19 cellular contexts compared by ENCODE assay signal in genomic region chr3:98645039-98645438, GRCh38. TPM values are rescaled to one million over a fixed set of nuclear protein-coding genes. Genes with fewer than 3 reads are reported as not detected.
DNase-seq lines count a peak whose midpoint lies in the region; ATAC-seq and TF ChIP-seq lines count a peak whose summit lies in the region.
"Had no signal": no experiment of that assay in that cellular context is flagged by ENCODE, and none has a peak within 500 bp of the region (broad histone marks: within the 10 kb centered on the region; RNA-seq: fewer than 3 reads in every experiment).

No MANE protein-coding gene starts in this region.

- H3K4me1 Mint-ChIP-seq in naive thymus-derived CD4-positive, alpha-beta T cell, result no peaks in the 10 kb centered on the region
- H3K4me1 Mint-ChIP-seq: naive B cell had no signal

- H3K36me3 ChIP-seq in OCI-LY3 (replicated peaks; ENCODE audit: low read depth, low read length), result no peaks in the 10 kb centered on the region
- H3K36me3 ChIP-seq in naive thymus-derived CD4-positive, alpha-beta T cell (ENCODE audit: control insufficient read depth in 2 of 3, insufficient read depth in 3 of 3, low read length in 3 of 3), result no peaks in the 10 kb centered on the region
- H3K36me3 ChIP-seq: adrenal gland, BE2C had no signal

- H3K4me2 ChIP-seq in OCI-LY3 (ENCODE audit: low read length), result peak overlapping the region; percentile 71

- H2AFZ ChIP-seq in OCI-LY3 (ENCODE audit: low read depth, low read length), result peak overlapping the region; percentile 95

- H4K20me1 ChIP-seq in OCI-LY3 (ENCODE audit: insufficient read depth, low read length), result no peaks in the 10 kb centered on the region

- POLR2A ChIA-PET in naive thymus-derived CD4-positive, alpha-beta T cell (lab: Charles Lee), result no interaction called here

- H3K4me1 ChIP-seq in OCI-LY3 (ENCODE audit: low read length), result peaks cover 34% of the 10 kb centered on the region
- no peaks in the 10 kb centered on the region for H3K4me1 ChIP-seq in naive thymus-derived CD4-positive, alpha-beta T cell (ENCODE audit: control insufficient read depth in 2 of 2, insufficient read depth in 2 of 2, low read length in 2 of 2)
- H3K4me1 ChIP-seq: adrenal gland, BE2C had no signal

- peaks cover 0 to 6% (median 0%) of the 10 kb centered on the region in 11 donors for H3K9me3 Mint-ChIP-seq in naive thymus-derived CD4-positive, alpha-beta T cell

- H3K9me3 ChIP-seq in OCI-LY3 (ENCODE audit: insufficient read depth, low read length), result no peaks in the 10 kb centered on the region
- H3K9me3 ChIP-seq in naive thymus-derived CD4-positive, alpha-beta T cell (ENCODE audit: control insufficient read depth in 2 of 3, low read length in 3 of 3), result no peaks in the 10 kb centered on the region
- H3K9me3 ChIP-seq: adrenal gland, BE2C had no signal

- no peaks in the 10 kb centered on the region for H3K79me2 ChIP-seq in OCI-LY3 (ENCODE audit: low read length)

- H3K4me3 ChIP-seq in OCI-LY3 (ENCODE audit: low read length), result peak overlapping the region; percentile 49
- H3K4me3 ChIP-seq in naive thymus-derived CD4-positive, alpha-beta T cell (ENCODE audit: low read length), result no peak overlapping the region
- H3K4me3 ChIP-seq: adrenal gland had no signal

- CTCF ChIA-PET in naive thymus-derived CD4-positive, alpha-beta T cell (lab: Charles Lee), result no interaction called here

- H3K9ac ChIP-seq in OCI-LY3 (ENCODE audit: low read length), result no peak overlapping the region

- H3K27ac ChIP-seq in OCI-LY3 (ENCODE audit: low read length), result no peak overlapping the region
- H3K27ac ChIP-seq in naive thymus-derived CD4-positive, alpha-beta T cell (ENCODE audit: low read depth, low read length), result no peak overlapping the region
- H3K27ac ChIP-seq: adrenal gland, RWPE1 had no signal

- ATAC-seq in GM18517 (IDR thresholded peaks at IDR 0.05; ENCODE audit: unreplicated experiment) (peak; percentile 73), HG02798 (IDR thresholded peaks at IDR 0.05; ENCODE audit: poor library complexity, unreplicated experiment) (peak; percentile 80), GM18858 (IDR thresholded peaks at IDR 0.05; ENCODE audit: unreplicated experiment) (no peak)
- peak; percentile 42 for ATAC-seq in naive thymus-derived CD4-positive, alpha-beta T cell
- ATAC-seq: activated T-cell treated with anti-CD3 and anti-CD28 coated beads, Interleukin-2, amount 50 U/mL, for 72 hours; left lobe of liver had no signal

- no peaks in the 10 kb centered on the region for H3K36me3 Mint-ChIP-seq in naive thymus-derived CD4-positive, alpha-beta T cell
- H3K36me3 Mint-ChIP-seq: naive B cell had no signal

- peaks cover 8 to 31% (median 21%) of the 10 kb centered on the region in 5 donors for H3K27me3 Mint-ChIP-seq in naive thymus-derived CD4-positive, alpha-beta T cell

- no peak overlapping the region for H3K27ac Mint-ChIP-seq in naive thymus-derived CD4-positive, alpha-beta T cell
- H3K27ac Mint-ChIP-seq: activated T-cell treated with anti-CD3 and anti-CD28 coated beads, Interleukin-2, amount 50 U/mL, for 72 hours; naive B cell had no signal

- no peak for TF ChIP-seq CTCF in OCI-LY3 (IDR thresholded peaks at IDR 0.05; ENCODE audit: low read depth, low read length)

- no peak for DNase-seq in naive thymus-derived CD4-positive, alpha-beta T cell
- no peak for DNase-seq in T-helper 2 cell
- no peak for DNase-seq in NCI-H510A treated with DMSO at 0.1 percent for 48 hours (lab: John Stamatoyannopoulos, UW)
- DNase-seq in GDM1 (lab: John Stamatoyannopoulos, UW), result no peak
- DNase-seq: activated CD4-positive, alpha-beta T cell treated with anti-CD3 and anti-CD28 coated beads for 4 hours; activated T-cell treated with anti-CD3 and anti-CD28 coated beads, Interleukin-2, amount 50 U/mL, for 72 hours; adrenal gland; BE2C; DMS79; naive B cell; NCI-H1436 treated with DMSO at 0.1 percent for 48 hours; NCI-H524; stimulated activated CD4-positive, alpha-beta T cell treated with anti-CD3 and anti-CD28 coated beads, Interleukin-2, amount 100 ng/mL, for 24 hours had no signal

- no peak overlapping the region for H3K4me3 Mint-ChIP-seq in naive thymus-derived CD4-positive, alpha-beta T cell
- H3K4me3 Mint-ChIP-seq: activated T-cell treated with anti-CD3 and anti-CD28 coated beads, Interleukin-2, amount 50 U/mL, for 72 hours; naive B cell had no signal

- intact Hi-C loops in naive thymus-derived CD4-positive, alpha-beta T cell (cut with micrococcal nuclease), result no loop called here

- H3K27me3 ChIP-seq in OCI-LY3 (ENCODE audit: low read depth, low read length), result no peaks in the 10 kb centered on the region
- no peaks in the 10 kb centered on the region for H3K27me3 ChIP-seq in naive thymus-derived CD4-positive, alpha-beta T cell (ENCODE audit: control insufficient read depth in 2 of 2, insufficient read depth in 2 of 2, low read length in 2 of 2)
- H3K27me3 ChIP-seq: adrenal gland, BE2C had no signal

RNA-seq across cellular contexts. Expression of gene CPOX, which starts 51.6 kb away (rescaled TPM):
- total RNA-seq in naive thymus-derived CD4-positive, alpha-beta T cell, result 10 to 100 TPM; 11.4 to 67.5 (median 21.6) TPM
- polyA plus RNA-seq in naive thymus-derived CD4-positive, alpha-beta T cell, result 1 to 10 TPM; 2.7 to 6.2 TPM
